13 cellular contexts compared by ENCODE assay signal in the genomic region with DNA sequence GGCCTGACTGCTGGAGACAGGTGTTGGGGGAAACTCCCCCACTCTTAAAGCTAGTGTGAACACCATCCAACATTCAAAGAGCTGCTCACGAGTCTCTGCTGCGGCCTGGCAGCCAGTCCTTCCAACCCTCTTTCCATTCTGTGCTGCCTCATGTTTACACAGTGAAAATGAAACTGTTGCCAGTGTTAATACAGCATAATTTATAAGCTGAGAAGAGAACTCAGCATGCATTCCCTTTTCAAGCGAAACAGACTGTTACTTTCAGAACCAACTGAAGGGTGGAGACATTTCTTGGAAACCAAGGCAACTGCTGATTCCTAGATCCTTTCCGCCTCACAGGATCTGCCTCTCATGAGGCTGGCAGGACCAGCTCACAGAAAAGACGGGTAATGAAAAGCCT.
DNase-seq lines count a peak whose midpoint lies in the region; ATAC-seq and TF ChIP-seq lines count a peak whose summit lies in the region.
"Had no signal": no experiment of that assay in that cellular context is flagged by ENCODE, and none has a peak within 500 bp of the region (broad histone marks: within the 10 kb centered on the region; RNA-seq: fewer than 3 reads in every experiment).

No MANE protein-coding gene starts in this region.

- H3K9me3 Mint-ChIP-seq in Calu3 (ENCODE audit: low read depth, unreplicated experiment), result peaks cover 11% of the 10 kb centered on the region

- H3K36me3 Mint-ChIP-seq in Calu3 (ENCODE audit: insufficient read depth, unreplicated experiment), result no peaks in the 10 kb centered on the region
- H3K36me3 Mint-ChIP-seq: CD4-positive, alpha-beta memory T cell had no signal

- ATAC-seq in sciatic nerve (peak; percentile 76), HG02973 (IDR thresholded peaks at IDR 0.05; ENCODE audit: unreplicated experiment) (no peak)

- no peak overlapping the region for H3K4me3 ChIP-seq in fibroblast of mammary gland (ENCODE audit: control insufficient read depth, low read depth, low read length)
- H3K4me3 ChIP-seq: HAP-1, left ventricle myocardium inferior had no signal

- no peak for TF ChIP-seq CTCF in fibroblast of mammary gland (conservative IDR thresholded peaks at IDR 0.05; ENCODE audit: control insufficient read depth, insufficient read depth, low read depth, low read length)
- TF ChIP-seq CTCF in Calu3 (IDR thresholded peaks at IDR 0.05; ENCODE audit: unreplicated experiment), result no peak

- no peak overlapping the region for H3K27ac Mint-ChIP-seq in Calu3 (ENCODE audit: unreplicated experiment)
- H3K27ac Mint-ChIP-seq: CD4-positive, alpha-beta memory T cell had no signal

- intact Hi-C loops in sciatic nerve (cut with DNase I), result no loop called here
- intact Hi-C loops in Calu3 (cut with micrococcal nuclease; ENCODE audit: unreplicated experiment), result no loop called here

- H3K4me3 Mint-ChIP-seq in Calu3 (ENCODE audit: low read depth, unreplicated experiment), result no peak overlapping the region
- H3K4me3 Mint-ChIP-seq: CD4-positive, alpha-beta memory T cell had no signal

- no peaks in the 10 kb centered on the region for H3K27me3 Mint-ChIP-seq in Calu3 (ENCODE audit: unreplicated experiment)
- H3K27me3 Mint-ChIP-seq: CD4-positive, alpha-beta memory T cell had no signal

- DNase-seq in M059J (ENCODE audit: low read depth) (peak; percentile 52), NCI-H526 treated with DMSO at 0.1 percent for 48 hours (lab: John Stamatoyannopoulos, UW) (peak; percentile 41), fibroblast of mammary gland (ENCODE audit: low read depth) (peak; percentile 4), sciatic nerve (ENCODE audit: low spot score) (no peak), SIG-M5 treated with dmso at 0.1 percent for 504 hours (lab: John Stamatoyannopoulos, UW; ENCODE audit: unreplicated experiment) (no peak), Calu3 (no peak)
- DNase-seq in activated CD4-positive, alpha-beta T cell treated with anti-CD3 and anti-CD28 coated beads, Interleukin-2, amount 50 U/mL, for 48 hours, result no peak
- DNase-seq: activated gamma-delta T cell treated with Interleukin-2 at 50 U/mL for 16 hours; CD4-positive, alpha-beta memory T cell; left ventricle myocardium inferior; stimulated activated CD4-positive, alpha-beta T cell treated with anti-CD3 and anti-CD28 coated beads, Interleukin-15, amount 100 ng/mL, for 24 hours had no signal

- no peaks in the 10 kb centered on the region for H3K4me1 Mint-ChIP-seq in Calu3 (ENCODE audit: low read depth, unreplicated experiment)
- H3K4me1 Mint-ChIP-seq: CD4-positive, alpha-beta memory T cell had no signal

- BruUV-seq in Calu3 (replicated peaks; lab: Mats Ljungman, UMichigan), result no TSS peak

- CTCF ChIA-PET in Calu3 (lab: Charles Lee), result no interaction called here

Comparison
In these comparisons a context has a peak if more than half of its experiments do, and no peak if none do; other contexts are left out.
1. DNase-seq: peak in M059J (single experiment), NCI-H526 treated with DMSO at 0.1 percent for 48 hours (single experiment) and fibroblast of mammary gland (single experiment); none in sciatic nerve (single experiment), SIG-M5 treated with dmso at 0.1 percent for 504 hours (single experiment), activated CD4-positive, alpha-beta T cell treated with anti-CD3 and anti-CD28 coated beads, Interleukin-2, amount 50 U/mL, for 48 hours (0 of 2) and Calu3 (single experiment).